Comparison of ENCODE assay signal across 6 cellular contexts in the genomic region with DNA sequence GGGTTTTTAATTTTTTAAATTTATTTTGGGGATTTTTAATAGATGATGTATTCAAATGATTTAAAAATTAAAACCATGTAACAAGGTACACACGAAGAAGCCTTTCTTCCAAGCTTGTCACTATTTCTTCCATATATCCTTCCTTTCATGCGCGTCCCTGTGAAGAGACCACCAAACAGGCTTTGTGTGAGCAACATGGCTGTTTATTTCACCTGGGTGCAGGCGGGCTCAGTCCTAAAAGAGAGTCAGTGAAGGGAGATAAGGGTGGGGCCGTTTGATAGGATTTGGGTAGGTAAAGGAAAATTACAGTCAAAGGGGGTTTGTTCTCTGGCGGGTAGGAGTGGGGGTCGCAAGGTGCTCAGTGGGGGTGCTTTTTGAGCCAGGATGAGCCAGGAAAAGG.
DNase-seq lines count a peak whose midpoint lies in the region; ATAC-seq, FAIRE-seq and TF ChIP-seq lines count a peak whose summit lies in the region.
"Not testable (repeated sequence)": the region's sequence is repeated elsewhere in the genome, so short reads cannot be mapped to it uniquely, and the experiment has no call there.

No MANE protein-coding gene starts in this region.

- H2BK15ac ChIP-seq in H1 (ENCODE audit: low read length); mesendoderm (replicated peaks; ENCODE audit: low read depth): not testable (repeated sequence)

- H4K8ac ChIP-seq in H1 (ENCODE audit: extremely low read depth, insufficient read depth, low read length); mesendoderm (ENCODE audit: low read depth, low read length): not testable (repeated sequence)

- not testable (repeated sequence) for H2BK120ac ChIP-seq in H1 (replicated peaks; ENCODE audit: low read depth, low read length); mesendoderm (ENCODE audit: low read depth, low read length)

- H4K91ac ChIP-seq in H1 (replicated peaks; ENCODE audit: insufficient read length, low read length) = not testable (repeated sequence)

- TF ChIP-seq EP300 in H1 (IDR thresholded peaks at IDR 0.05; ENCODE audit: borderline replicate concordance in 1 of 2, low read depth in 2 of 2, low read length in 2 of 2) = not testable (repeated sequence)

- not testable (repeated sequence) for ATAC-seq in GM23338

- peak overlapping the region; percentile 30; the same call in 1 of the 2 replicates for H3K9ac ChIP-seq in HUES48 (ENCODE audit: low read depth, low read length)
- H3K9ac ChIP-seq in HUES64 (ENCODE audit: low read depth, low read length); H1 (replicated peaks in 1 of 4; ENCODE audit: extremely low read depth in 1 of 4, low read depth in 3 of 4, low read length in 3 of 4); mesendoderm (ENCODE audit: low read length): not testable (repeated sequence)

- H3K4me2 ChIP-seq in GM23338; H1 (ENCODE audit: insufficient read depth in 1 of 2, low read depth in 2 of 2, low read length in 2 of 2); mesendoderm (ENCODE audit: low read length): not testable (repeated sequence)

- H3F3A ChIP-seq in GM23338 (replicated peaks; ENCODE audit: low read depth) = peaks cover 20% of the 10 kb centered on the region

- FAIRE-seq in H1 (lab: Jason Lieb, UNC) = not testable (repeated sequence)

- H3K79me1 ChIP-seq in H1 (ENCODE audit: low read depth, low read length); mesendoderm (ENCODE audit: low read length): not testable (repeated sequence)

- not testable (repeated sequence) for H4K5ac ChIP-seq in H1 (ENCODE audit: insufficient read length, low read depth, low read length); mesendoderm (ENCODE audit: low read length)

- not testable (repeated sequence) for H3K27me3 ChIP-seq in GM23338 (ENCODE audit: insufficient read depth); HUES48 (ENCODE audit: control insufficient read depth, insufficient read depth, low read length); HUES64 (ENCODE audit: insufficient read depth, low read length); H1 (replicated peaks in 1 of 4; ENCODE audit: control insufficient read depth in 3 of 4, extremely low read depth in 1 of 4, insufficient read depth in 3 of 4, low read length in 3 of 4); mesendoderm (ENCODE audit: insufficient read depth, low read length, poor library complexity)

- H3K27ac Mint-ChIP-seq in GM23338 (peak overlapping the region; percentile 99), endothelial cell (ENCODE audit: unreplicated experiment) (peak overlapping the region; percentile 21)

- peaks cover 49% of the 10 kb centered on the region for H3K27me3 Mint-ChIP-seq in GM23338 (ENCODE audit: insufficient read depth, low read depth, poor library complexity)
- H3K27me3 Mint-ChIP-seq in endothelial cell (ENCODE audit: unreplicated experiment) = not testable (repeated sequence)

- peaks cover 55% of the 10 kb centered on the region for H3K36me3 Mint-ChIP-seq in GM23338 (ENCODE audit: low read depth)
- not testable (repeated sequence) for H3K36me3 Mint-ChIP-seq in endothelial cell (ENCODE audit: low read depth, unreplicated experiment)

- not testable (repeated sequence) for TF ChIP-seq RAD21 in H1 (IDR thresholded peaks at IDR 0.05 in 1 of 2, conservative IDR thresholded peaks at IDR 0.05 in 1 of 2; ENCODE audit: low read depth in 2 of 2, low read length in 2 of 2)

- H3K36me3 ChIP-seq in GM23338 (ENCODE audit: insufficient read depth) = peaks cover 25% of the 10 kb centered on the region; the same call in 1 of the 2 replicates
- peaks cover 23% of the 10 kb centered on the region for H3K36me3 ChIP-seq in HUES48 (ENCODE audit: control insufficient read depth, insufficient read depth, low read length)
- H3K36me3 ChIP-seq in HUES64 (ENCODE audit: insufficient read depth, low read length); mesendoderm (ENCODE audit: control insufficient read depth, insufficient read depth, low read length): not testable (repeated sequence)
- peaks cover 0 to 25% (median 6%) of the 10 kb centered on the region in 4 experiments; a peak in 4 of 8 replicates for H3K36me3 ChIP-seq in H1 (ENCODE audit: control insufficient read depth in 2 of 4, insufficient read depth in 4 of 4, low read length in 3 of 4)

- H3K56ac ChIP-seq in H1 (replicated peaks; ENCODE audit: insufficient read length, low read depth, low read length); mesendoderm (ENCODE audit: low read length): not testable (repeated sequence)

- not testable (repeated sequence) for H3K4me1 ChIP-seq in GM23338 (ENCODE audit: insufficient read depth); HUES48 (ENCODE audit: control insufficient read depth, insufficient read depth, low read length); HUES64 (ENCODE audit: insufficient read depth, low read length); H1 (replicated peaks in 1 of 4; ENCODE audit: control insufficient read depth in 3 of 4, insufficient read depth in 4 of 4, low read length in 3 of 4); mesendoderm (ENCODE audit: control insufficient read depth, low read depth, low read length)

- H3K4me3 Mint-ChIP-seq in GM23338 = peak overlapping the region; percentile 93
- not testable (repeated sequence) for H3K4me3 Mint-ChIP-seq in endothelial cell (ENCODE audit: unreplicated experiment)

- not testable (repeated sequence) for TF ChIP-seq POLR2A in H1 (IDR thresholded peaks at IDR 0.05; ENCODE audit: control extremely low read depth in 1 of 2, low read depth in 2 of 2, low read length in 2 of 2)

- not testable (repeated sequence) for DNase-seq in GM23338 (ENCODE audit: low spot score); endothelial cell (ENCODE audit: low spot score)
- DNase-seq in H1 (ENCODE audit: low read depth in 1 of 2, low spot score in 2 of 2) (peak in 1 of 2 experiments; percentile 44), mesendoderm (peak; percentile 40)

- H3K4me1 Mint-ChIP-seq in GM23338 = peaks cover 12% of the 10 kb centered on the region; the same call in 2 of the 3 replicates
- peaks cover 43% of the 10 kb centered on the region for H3K4me1 Mint-ChIP-seq in endothelial cell (ENCODE audit: unreplicated experiment)

- H2BK20ac ChIP-seq in H1 (ENCODE audit: low read length) = not testable (repeated sequence)

- not testable (repeated sequence) for H3K4me3 ChIP-seq in GM23338; HUES48 (ENCODE audit: low read depth, low read length); HUES64 (ENCODE audit: low read length); H1 (ENCODE audit: extremely low read depth in 1 of 4, insufficient read depth in 2 of 4, low read depth in 3 of 4, low read length in 4 of 4); mesendoderm (ENCODE audit: low read length)

- not testable (repeated sequence) for H2BK5ac ChIP-seq in H1 (ENCODE audit: low read depth, low read length); mesendoderm (ENCODE audit: low read length)

- H3K18ac ChIP-seq in H1 (ENCODE audit: extremely low read depth, low read length); mesendoderm (ENCODE audit: low read length): not testable (repeated sequence)

- H3K4ac ChIP-seq in H1 (replicated peaks; ENCODE audit: insufficient read length, low read depth, low read length); mesendoderm (ENCODE audit: low read depth, low read length): not testable (repeated sequence)

- not testable (repeated sequence) for H2AFZ ChIP-seq in GM23338; H1 (ENCODE audit: low read length)

- not testable (repeated sequence) for H4K20me1 ChIP-seq in GM23338 (replicated peaks; ENCODE audit: insufficient read depth); H1 (replicated peaks in 1 of 2; ENCODE audit: control insufficient read depth in 1 of 2, insufficient read depth in 2 of 2, low read length in 2 of 2)

- not testable (repeated sequence) for H3K9me3 ChIP-seq in HUES48 (ENCODE audit: control insufficient read depth, insufficient read depth, low read length); HUES64 (ENCODE audit: insufficient read depth, low read depth, low read length); H1 (ENCODE audit: insufficient read depth in 2 of 2, low read depth in 1 of 2, low read length in 1 of 2)

- WGBS in HUES64 = 16% methylated on average over 7 of the region's 7 CpGs
- WGBS in H1 (ENCODE audit: extremely low coverage in 1 of 2, insufficient coverage in 1 of 2, insufficient read length in 1 of 2, insufficient replicate concordance in 2 of 2, low coverage in 1 of 2, low lambda C conversion rate in 2 of 2, missing lambda C conversion rate in 1 of 2), 2 experiments = 21% methylated on average over 5 of the region's 7 CpGs; no CpG with 5 or more reads in 1 of the 2 experiments
- no CpG with 5 or more reads among the region's 7 CpGs for WGBS in mesendoderm (ENCODE audit: extremely low coverage, insufficient coverage, low lambda C conversion rate)

- H3K9me3 Mint-ChIP-seq in GM23338 = peaks cover 37% of the 10 kb centered on the region
- H3K9me3 Mint-ChIP-seq in endothelial cell (ENCODE audit: unreplicated experiment) = not testable (repeated sequence)

- peaks cover 34% of the 10 kb centered on the region for H3K79me2 ChIP-seq in GM23338 (replicated peaks; ENCODE audit: insufficient read depth)
- H3K79me2 ChIP-seq in H1 (ENCODE audit: control insufficient read depth in 1 of 2, insufficient read depth in 2 of 2, low read length in 2 of 2); mesendoderm (ENCODE audit: control insufficient read depth, insufficient read depth, low read length): not testable (repeated sequence)

- CTCF ChIA-PET in H1 (lab: Charles Lee; ENCODE audit: partially characterized antibody) = not testable (repeated sequence)

- POLR2A ChIA-PET in H1 (lab: Charles Lee; ENCODE audit: partially characterized antibody) = not testable (repeated sequence)

- H3K14ac ChIP-seq in H1 (ENCODE audit: insufficient read length) = not testable (repeated sequence)

- H3K23me2 ChIP-seq in H1 (ENCODE audit: low read depth, low read length) = not testable (repeated sequence)

- peak overlapping the region; percentile 96 for H3K27ac ChIP-seq in GM23338 (ENCODE audit: low read depth)
- peak overlapping the region; percentile 39 for H3K27ac ChIP-seq in HUES48 (ENCODE audit: low read depth, low read length)
- H3K27ac ChIP-seq in HUES64 (ENCODE audit: low read depth, low read length) = peak overlapping the region; percentile 71; the same call in 1 of the 2 replicates
- not testable (repeated sequence) for H3K27ac ChIP-seq in H1 (ENCODE audit: low read depth, low read length); mesendoderm (ENCODE audit: low read depth, low read length)

- not testable (repeated sequence) for H2AK5ac ChIP-seq in H1 (ENCODE audit: low read depth, low read length); mesendoderm (ENCODE audit: low read length)

- TF ChIP-seq CTCF in GM23338 (conservative IDR thresholded peaks at IDR 0.05; ENCODE audit: low read depth in 2 of 2); H1 (IDR thresholded peaks at IDR 0.05; ENCODE audit: control extremely low read depth in 1 of 3, insufficient read depth in 1 of 3, low read depth in 1 of 3, low read length in 3 of 3); endothelial cell (IDR thresholded peaks at IDR 0.05; ENCODE audit: unreplicated experiment): not testable (repeated sequence)

- H3K23ac ChIP-seq in H1 (ENCODE audit: insufficient read length); mesendoderm (ENCODE audit: low read length): not testable (repeated sequence)

- not testable (repeated sequence) for H2BK12ac ChIP-seq in H1 (ENCODE audit: low read depth, low read length)

- H3K9me2 ChIP-seq in GM23338 (ENCODE audit: insufficient read depth) = not testable (repeated sequence)
